1 cellular context compared by ENCODE assay signal in genomic region chr20:40860487-40860902, GRCh38.
TF ChIP-seq lines count a peak whose summit lies in the region.

No MANE protein-coding gene starts in this region.

TF ChIP-seq in IMR-90, 13 proteins besides CTCF, POLR2A, EP300 and RAD21 (continued from another document):
- TF ChIP-seq ELK1 (IDR thresholded peaks at IDR 0.05; ENCODE audit: borderline replicate concordance, low read depth, low read length) (no peak), CHD1 (IDR thresholded peaks at IDR 0.05; ENCODE audit: low read depth, low read length) (no peak), CEBPB (IDR thresholded peaks at IDR 0.05; ENCODE audit: low read depth, low read length) (no peak), MAZ (IDR thresholded peaks at IDR 0.05; ENCODE audit: borderline replicate concordance, low read depth, low read length) (no peak), SMC3 (IDR thresholded peaks at IDR 0.05; ENCODE audit: low read depth, low read length) (no peak), MAFK (IDR thresholded peaks at IDR 0.05; ENCODE audit: low read depth, low read length) (no peak), RFX5 (IDR thresholded peaks at IDR 0.05; ENCODE audit: low read depth, low read length) (no peak)
